Comparison of ENCODE assay signal across 1 cellular context in the genomic region with DNA sequence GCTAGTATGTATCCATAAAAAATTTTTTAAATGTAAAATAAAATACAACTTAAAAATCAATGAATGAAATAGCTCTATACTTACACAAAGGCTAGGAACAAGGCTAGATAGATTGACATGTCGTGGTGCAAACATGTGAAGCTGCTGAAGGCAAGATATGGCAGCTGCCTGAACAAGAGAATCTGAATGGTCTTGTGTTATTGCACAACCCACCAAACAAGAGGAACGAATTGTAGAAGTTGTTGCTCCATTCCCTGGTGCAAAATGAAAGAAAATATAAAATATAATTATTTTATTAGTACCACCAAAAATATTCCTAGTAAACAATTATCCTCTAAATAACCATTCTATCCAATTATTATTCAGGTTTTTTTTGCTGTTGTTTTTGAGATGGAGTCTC.
A peak's percentile ranks its signal among the peaks of the same experiment; 100 is the strongest.
TF ChIP-seq lines count a peak whose summit lies in the region.

No MANE protein-coding gene starts in this region.

TF ChIP-seq in K562, 482 proteins besides CTCF, POLR2A, EP300 and RAD21:
- TF ChIP-seq HIVEP1 (CRISPR knock-in tag; IDR thresholded peaks at IDR 0.05) (no peak), CEBPB (tag; IDR thresholded peaks at IDR 0.05) (peak; percentile 46)
TF ChIP-seq in K562: peak in this region for 1.
